ENCODE assay signal across 1 cellular context in the genomic region with DNA sequence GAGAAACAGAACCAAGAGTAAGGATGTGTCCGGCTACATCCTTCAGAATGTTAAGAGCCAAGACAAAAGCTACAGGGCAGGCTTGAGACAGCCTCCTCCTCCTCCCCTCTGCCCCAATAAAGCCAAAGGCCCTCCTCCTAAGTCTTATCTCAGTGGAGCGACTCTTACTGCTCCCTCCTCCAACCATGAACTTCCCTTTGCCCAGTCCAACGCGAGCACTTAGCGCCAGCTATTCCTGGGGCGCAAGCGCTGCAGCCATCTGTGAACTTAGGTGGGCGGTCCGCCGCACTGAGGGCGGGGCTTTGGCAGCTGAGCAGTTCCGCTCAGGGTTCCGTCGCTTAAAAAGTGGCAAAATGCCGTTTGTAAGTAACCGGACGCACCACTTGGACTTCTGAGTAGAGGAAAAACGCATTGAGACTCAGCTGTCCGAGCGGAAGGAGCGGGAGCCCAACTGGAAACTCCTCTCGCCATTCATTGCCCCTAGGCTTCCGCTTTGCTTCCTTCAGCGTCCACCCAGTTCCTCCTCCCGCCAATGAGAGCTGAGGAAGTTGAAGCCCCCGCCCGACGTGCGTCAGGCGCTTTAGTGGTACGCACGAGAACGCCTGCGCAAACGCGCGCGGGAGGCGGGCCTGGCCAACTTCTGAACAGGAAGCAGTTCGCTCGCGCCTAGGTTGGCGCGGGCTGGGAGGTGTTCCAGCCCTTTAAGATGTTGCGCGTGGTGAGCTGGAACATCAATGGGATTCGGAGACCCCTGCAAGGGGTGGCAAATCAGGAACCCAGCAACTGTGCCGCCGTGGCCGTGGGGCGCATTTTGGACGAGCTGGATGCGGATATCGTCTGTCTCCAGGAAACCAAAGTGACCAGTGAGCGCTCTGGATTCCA.
TF ChIP-seq lines count a peak whose summit lies in the region.

A gene with protein sequence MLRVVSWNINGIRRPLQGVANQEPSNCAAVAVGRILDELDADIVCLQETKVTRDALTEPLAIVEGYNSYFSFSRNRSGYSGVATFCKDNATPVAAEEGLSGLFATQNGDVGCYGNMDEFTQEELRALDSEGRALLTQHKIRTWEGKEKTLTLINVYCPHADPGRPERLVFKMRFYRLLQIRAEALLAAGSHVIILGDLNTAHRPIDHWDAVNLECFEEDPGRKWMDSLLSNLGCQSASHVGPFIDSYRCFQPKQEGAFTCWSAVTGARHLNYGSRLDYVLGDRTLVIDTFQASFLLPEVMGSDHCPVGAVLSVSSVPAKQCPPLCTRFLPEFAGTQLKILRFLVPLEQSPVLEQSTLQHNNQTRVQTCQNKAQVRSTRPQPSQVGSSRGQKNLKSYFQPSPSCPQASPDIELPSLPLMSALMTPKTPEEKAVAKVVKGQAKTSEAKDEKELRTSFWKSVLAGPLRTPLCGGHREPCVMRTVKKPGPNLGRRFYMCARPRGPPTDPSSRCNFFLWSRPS (plus strand): TSS at position 647 of the 882 bp plus-strand sequence. CDS start 60 bp downstream, at position 707.

TF ChIP-seq in HepG2, 621 proteins besides CTCF, POLR2A, EP300 and RAD21 (continued from another document and continues in another):
- TF ChIP-seq, protein P1, sequence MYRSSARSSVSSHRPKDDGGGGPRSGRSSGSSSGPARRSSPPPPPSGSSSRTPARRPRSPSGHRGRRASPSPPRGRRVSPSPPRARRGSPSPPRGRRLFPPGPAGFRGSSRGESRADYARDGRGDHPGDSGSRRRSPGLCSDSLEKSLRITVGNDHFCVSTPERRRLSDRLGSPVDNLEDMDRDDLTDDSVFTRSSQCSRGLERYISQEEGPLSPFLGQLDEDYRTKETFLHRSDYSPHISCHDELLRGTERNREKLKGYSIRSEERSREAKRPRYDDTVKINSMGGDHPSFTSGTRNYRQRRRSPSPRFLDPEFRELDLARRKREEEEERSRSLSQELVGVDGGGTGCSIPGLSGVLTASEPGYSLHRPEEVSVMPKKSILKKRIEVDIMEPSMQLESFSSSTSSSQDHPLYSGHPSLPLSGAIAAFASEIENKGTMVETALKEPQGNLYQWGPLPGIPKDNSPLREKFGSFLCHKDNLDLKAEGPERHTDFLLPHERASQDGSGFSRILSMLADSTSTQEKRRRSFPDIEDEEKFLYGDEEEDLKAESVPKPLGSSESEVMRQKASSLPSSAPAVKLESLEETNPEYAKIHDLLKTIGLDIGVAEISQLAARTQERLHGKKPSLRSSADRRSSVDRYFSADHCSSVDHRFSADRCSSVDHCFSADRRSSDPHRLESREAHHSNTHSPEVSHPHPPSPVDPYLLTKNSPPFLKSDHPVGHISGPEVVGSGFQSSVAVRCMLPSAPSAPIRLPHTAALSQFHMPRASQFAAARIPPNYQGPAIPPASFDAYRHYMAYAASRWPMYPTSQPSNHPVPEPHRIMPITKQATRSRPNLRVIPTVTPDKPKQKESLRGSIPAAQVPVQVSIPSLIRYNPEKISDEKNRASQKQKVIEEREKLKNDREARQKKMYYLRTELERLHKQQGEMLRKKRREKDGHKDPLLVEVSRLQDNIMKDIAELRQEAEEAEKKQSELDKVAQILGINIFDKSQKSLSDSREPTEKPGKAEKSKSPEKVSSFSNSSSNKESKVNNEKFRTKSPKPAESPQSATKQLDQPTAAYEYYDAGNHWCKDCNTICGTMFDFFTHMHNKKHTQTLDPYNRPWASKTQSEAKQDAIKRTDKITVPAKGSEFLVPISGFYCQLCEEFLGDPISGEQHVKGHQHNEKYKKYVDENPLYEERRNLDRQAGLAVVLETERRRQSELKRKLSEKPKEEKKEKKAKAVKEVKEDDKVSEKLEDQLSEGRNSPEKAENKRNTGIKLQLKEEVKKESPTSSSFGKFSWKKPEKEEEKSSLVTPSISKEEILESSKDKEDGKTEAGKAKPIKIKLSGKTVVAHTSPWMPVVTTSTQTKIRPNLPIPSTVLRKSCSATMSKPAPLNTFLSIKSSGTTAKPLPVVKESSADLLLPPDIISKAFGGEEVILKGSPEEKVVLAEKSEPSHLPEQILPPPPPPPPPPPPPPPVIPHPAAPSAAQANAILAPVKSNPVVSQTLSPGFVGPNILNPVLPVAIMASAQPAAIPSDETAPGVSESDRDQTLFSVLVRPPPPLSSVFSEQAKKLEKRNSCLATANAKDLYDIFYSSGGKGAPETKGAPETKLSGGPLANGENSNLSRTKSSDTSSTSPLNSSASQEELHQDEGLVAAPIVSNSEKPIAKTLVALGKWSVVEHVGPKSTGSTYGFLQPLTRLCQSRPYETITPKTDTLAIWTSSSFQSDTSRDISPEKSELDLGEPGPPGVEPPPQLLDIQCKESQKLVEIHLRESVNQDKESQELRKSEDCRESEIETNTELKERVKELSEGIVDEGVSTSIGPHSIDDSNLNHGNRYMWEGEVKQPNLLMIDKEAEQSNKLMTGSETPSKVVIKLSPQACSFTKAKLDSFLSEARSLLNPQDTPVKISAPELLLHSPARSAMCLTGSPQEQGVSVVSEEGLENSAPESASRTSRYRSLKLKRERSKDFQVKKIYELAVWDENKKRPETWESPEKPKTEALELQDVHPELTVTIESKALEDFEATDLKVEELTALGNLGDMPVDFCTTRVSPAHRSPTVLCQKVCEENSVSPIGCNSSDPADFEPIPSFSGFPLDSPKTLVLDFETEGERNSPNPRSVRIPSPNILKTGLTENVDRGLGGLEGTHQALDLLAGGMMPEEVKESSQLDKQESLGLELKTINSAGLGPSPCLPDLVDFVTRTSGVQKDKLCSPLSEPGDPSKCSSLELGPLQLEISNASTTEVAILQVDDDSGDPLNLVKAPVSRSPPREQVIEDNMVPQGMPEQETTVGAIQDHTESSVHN (CRISPR knock-in tag; IDR thresholded peaks at IDR 0.05): no peak
- TF ChIP-seq TEAD3 (CRISPR knock-in tag; optimal IDR thresholded peaks at IDR 0.05; ENCODE audit: borderline replicate concordance): peak; percentile 21
- TF ChIP-seq ZNF776 (CRISPR knock-in tag; IDR thresholded peaks at IDR 0.05): no peak
- TF ChIP-seq HDAC1 (CRISPR knock-in tag; IDR thresholded peaks at IDR 0.05): peak; percentile 72
- no peak for TF ChIP-seq ZNF251 (CRISPR knock-in tag; IDR thresholded peaks at IDR 0.05)
- TF ChIP-seq PAX8 (CRISPR knock-in tag; IDR thresholded peaks at IDR 0.05; ENCODE audit: borderline replicate concordance): no peak
- no peak for TF ChIP-seq ZNF724P (CRISPR knock-in tag; IDR thresholded peaks at IDR 0.05; ENCODE audit: borderline replicate concordance)
- no peak for TF ChIP-seq ZNF225 (CRISPR knock-in tag; IDR thresholded peaks at IDR 0.05)
- TF ChIP-seq PHF8 (CRISPR knock-in tag; IDR thresholded peaks at IDR 0.05): peak; percentile 68
- peak; percentile 81 for TF ChIP-seq GATAD1 (CRISPR knock-in tag; IDR thresholded peaks at IDR 0.05)
- TF ChIP-seq PCBP1 (IDR thresholded peaks at IDR 0.05; ENCODE audit: borderline replicate concordance, low read depth, low read length): no peak
- TF ChIP-seq ZKSCAN8 (CRISPR knock-in tag; IDR thresholded peaks at IDR 0.05; ENCODE audit: borderline replicate concordance): no peak
- no peak for TF ChIP-seq SMAD9 (CRISPR knock-in tag; IDR thresholded peaks at IDR 0.05)
- TF ChIP-seq, protein P2, sequence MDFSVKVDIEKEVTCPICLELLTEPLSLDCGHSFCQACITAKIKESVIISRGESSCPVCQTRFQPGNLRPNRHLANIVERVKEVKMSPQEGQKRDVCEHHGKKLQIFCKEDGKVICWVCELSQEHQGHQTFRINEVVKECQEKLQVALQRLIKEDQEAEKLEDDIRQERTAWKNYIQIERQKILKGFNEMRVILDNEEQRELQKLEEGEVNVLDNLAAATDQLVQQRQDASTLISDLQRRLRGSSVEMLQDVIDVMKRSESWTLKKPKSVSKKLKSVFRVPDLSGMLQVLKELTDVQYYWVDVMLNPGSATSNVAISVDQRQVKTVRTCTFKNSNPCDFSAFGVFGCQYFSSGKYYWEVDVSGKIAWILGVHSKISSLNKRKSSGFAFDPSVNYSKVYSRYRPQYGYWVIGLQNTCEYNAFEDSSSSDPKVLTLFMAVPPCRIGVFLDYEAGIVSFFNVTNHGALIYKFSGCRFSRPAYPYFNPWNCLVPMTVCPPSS (IDR thresholded peaks at IDR 0.05): no peak
- TF ChIP-seq, protein P3, sequence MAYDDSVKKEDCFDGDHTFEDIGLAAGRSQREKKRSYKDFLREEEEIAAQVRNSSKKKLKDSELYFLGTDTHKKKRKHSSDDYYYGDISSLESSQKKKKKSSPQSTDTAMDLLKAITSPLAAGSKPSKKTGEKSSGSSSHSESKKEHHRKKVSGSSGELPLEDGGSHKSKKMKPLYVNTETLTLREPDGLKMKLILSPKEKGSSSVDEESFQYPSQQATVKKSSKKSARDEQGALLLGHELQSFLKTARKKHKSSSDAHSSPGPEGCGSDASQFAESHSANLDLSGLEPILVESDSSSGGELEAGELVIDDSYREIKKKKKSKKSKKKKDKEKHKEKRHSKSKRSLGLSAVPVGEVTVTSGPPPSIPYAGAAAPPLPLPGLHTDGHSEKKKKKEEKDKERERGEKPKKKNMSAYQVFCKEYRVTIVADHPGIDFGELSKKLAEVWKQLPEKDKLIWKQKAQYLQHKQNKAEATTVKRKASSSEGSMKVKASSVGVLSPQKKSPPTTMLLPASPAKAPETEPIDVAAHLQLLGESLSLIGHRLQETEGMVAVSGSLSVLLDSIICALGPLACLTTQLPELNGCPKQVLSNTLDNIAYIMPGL (CRISPR knock-in tag; IDR thresholded peaks at IDR 0.05; ENCODE audit: borderline replicate concordance in 1 of 2, low read depth in 1 of 2): peak in 1 of 2 experiments; percentile 35; a peak in 1 of 4 replicates
- TF ChIP-seq ATRX (CRISPR knock-in tag; IDR thresholded peaks at IDR 0.05; ENCODE audit: borderline replicate concordance): no peak
- TF ChIP-seq ZNF12 (CRISPR knock-in tag; IDR thresholded peaks at IDR 0.05): no peak
- no peak for TF ChIP-seq ZNF768 (CRISPR knock-in tag; IDR thresholded peaks at IDR 0.05)
- no peak for TF ChIP-seq PHF5A (CRISPR knock-in tag; IDR thresholded peaks at IDR 0.05; ENCODE audit: low read depth, unreplicated experiment)
- TF ChIP-seq PHF21A (CRISPR knock-in tag; IDR thresholded peaks at IDR 0.05): no peak
- TF ChIP-seq, protein P4, sequence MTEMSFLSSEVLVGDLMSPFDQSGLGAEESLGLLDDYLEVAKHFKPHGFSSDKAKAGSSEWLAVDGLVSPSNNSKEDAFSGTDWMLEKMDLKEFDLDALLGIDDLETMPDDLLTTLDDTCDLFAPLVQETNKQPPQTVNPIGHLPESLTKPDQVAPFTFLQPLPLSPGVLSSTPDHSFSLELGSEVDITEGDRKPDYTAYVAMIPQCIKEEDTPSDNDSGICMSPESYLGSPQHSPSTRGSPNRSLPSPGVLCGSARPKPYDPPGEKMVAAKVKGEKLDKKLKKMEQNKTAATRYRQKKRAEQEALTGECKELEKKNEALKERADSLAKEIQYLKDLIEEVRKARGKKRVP (CRISPR knock-in tag; IDR thresholded peaks at IDR 0.05): no peak
- no peak for TF ChIP-seq SOX13 (IDR thresholded peaks at IDR 0.05)
- TF ChIP-seq SOX13 (CRISPR knock-in tag; conservative IDR thresholded peaks at IDR 0.05 in 1 of 2, IDR thresholded peaks at IDR 0.05 in 1 of 2): no peak
- no peak for TF ChIP-seq ZNF652 (CRISPR knock-in tag; IDR thresholded peaks at IDR 0.05; ENCODE audit: borderline replicate concordance, low read depth)
- no peak for TF ChIP-seq ZNF780A (CRISPR knock-in tag; IDR thresholded peaks at IDR 0.05)
- TF ChIP-seq, protein P5, sequence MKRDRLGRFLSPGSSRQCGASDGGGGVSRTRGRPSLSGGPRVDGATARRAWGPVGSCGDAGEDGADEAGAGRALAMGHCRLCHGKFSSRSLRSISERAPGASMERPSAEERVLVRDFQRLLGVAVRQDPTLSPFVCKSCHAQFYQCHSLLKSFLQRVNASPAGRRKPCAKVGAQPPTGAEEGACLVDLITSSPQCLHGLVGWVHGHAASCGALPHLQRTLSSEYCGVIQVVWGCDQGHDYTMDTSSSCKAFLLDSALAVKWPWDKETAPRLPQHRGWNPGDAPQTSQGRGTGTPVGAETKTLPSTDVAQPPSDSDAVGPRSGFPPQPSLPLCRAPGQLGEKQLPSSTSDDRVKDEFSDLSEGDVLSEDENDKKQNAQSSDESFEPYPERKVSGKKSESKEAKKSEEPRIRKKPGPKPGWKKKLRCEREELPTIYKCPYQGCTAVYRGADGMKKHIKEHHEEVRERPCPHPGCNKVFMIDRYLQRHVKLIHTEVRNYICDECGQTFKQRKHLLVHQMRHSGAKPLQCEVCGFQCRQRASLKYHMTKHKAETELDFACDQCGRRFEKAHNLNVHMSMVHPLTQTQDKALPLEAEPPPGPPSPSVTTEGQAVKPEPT (CRISPR knock-in tag; IDR thresholded peaks at IDR 0.05; ENCODE audit: low read depth): no peak
- TF ChIP-seq, protein P6, sequence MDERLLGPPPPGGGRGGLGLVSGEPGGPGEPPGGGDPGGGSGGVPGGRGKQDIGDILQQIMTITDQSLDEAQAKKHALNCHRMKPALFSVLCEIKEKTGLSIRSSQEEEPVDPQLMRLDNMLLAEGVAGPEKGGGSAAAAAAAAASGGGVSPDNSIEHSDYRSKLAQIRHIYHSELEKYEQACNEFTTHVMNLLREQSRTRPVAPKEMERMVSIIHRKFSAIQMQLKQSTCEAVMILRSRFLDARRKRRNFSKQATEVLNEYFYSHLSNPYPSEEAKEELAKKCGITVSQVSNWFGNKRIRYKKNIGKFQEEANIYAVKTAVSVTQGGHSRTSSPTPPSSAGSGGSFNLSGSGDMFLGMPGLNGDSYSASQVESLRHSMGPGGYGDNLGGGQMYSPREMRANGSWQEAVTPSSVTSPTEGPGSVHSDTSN (CRISPR knock-in tag; IDR thresholded peaks at IDR 0.05): no peak
- TF ChIP-seq ATAD3A (CRISPR knock-in tag; IDR thresholded peaks at IDR 0.05): no peak
- TF ChIP-seq, protein P7, sequence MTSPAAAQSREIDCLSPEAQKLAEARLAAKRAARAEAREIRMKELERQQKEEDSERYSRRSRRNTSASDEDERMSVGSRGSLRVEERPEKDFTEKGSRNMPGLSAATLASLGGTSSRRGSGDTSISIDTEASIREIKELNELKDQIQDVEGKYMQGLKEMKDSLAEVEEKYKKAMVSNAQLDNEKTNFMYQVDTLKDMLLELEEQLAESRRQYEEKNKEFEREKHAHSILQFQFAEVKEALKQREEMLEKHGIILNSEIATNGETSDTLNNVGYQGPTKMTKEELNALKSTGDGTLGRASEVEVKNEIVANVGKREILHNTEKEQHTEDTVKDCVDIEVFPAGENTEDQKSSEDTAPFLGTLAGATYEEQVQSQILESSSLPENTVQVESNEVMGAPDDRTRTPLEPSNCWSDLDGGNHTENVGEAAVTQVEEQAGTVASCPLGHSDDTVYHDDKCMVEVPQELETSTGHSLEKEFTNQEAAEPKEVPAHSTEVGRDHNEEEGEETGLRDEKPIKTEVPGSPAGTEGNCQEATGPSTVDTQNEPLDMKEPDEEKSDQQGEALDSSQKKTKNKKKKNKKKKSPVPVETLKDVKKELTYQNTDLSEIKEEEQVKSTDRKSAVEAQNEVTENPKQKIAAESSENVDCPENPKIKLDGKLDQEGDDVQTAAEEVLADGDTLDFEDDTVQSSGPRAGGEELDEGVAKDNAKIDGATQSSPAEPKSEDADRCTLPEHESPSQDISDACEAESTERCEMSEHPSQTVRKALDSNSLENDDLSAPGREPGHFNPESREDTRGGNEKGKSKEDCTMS (CRISPR knock-in tag; conservative IDR thresholded peaks at IDR 0.05): no peak
- TF ChIP-seq, protein P8, sequence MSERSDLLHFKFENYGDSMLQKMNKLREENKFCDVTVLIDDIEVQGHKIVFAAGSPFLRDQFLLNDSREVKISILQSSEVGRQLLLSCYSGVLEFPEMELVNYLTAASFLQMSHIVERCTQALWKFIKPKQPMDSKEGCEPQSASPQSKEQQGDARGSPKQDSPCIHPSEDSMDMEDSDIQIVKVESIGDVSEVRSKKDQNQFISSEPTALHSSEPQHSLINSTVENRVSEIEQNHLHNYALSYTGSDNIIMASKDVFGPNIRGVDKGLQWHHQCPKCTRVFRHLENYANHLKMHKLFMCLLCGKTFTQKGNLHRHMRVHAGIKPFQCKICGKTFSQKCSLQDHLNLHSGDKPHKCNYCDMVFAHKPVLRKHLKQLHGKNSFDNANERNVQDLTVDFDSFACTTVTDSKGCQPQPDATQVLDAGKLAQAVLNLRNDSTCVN (CRISPR knock-in tag; IDR thresholded peaks at IDR 0.05; ENCODE audit: borderline replicate concordance): no peak
- no peak for TF ChIP-seq ZNF660 (CRISPR knock-in tag; IDR thresholded peaks at IDR 0.05; ENCODE audit: borderline replicate concordance, low read depth)
- TF ChIP-seq JUNB (CRISPR knock-in tag; IDR thresholded peaks at IDR 0.05; ENCODE audit: borderline replicate concordance): no peak
- peak; percentile 81 for TF ChIP-seq PHF20 (CRISPR knock-in tag; IDR thresholded peaks at IDR 0.05)
- TF ChIP-seq ZFP37 (CRISPR knock-in tag; IDR thresholded peaks at IDR 0.05; ENCODE audit: borderline replicate concordance): no peak
